In the genomic region with DNA sequence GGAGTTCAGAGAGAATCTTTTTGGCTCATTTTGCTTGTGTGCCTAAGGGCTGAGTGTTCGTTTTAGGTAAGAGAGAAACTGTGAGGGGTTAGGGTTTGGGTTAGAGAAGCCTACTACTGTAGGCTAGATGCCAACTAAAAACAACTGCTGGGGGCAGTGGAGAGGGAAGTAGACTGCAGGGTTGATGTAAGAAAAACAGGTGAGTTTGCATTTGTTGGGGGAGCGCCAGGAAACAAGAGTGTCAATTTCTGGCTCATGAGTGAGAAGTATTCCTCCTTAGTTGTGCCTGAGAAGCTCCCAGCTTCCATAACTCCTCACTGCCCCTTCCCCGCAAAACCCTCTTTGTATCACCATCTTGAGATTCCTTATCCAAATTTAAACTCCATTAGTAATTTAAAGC, we compare ENCODE assay signal across 18 cellular contexts.
"Had no signal": no experiment of that assay in that cellular context is flagged by ENCODE, and none has a peak within 500 bp of the region (broad histone marks: within the 10 kb centered on the region; RNA-seq: fewer than 3 reads in every experiment).

No MANE protein-coding gene starts in this region.

- H3K4me3 ChIP-seq: MG63, SJCRH30 had no signal

- H3K27me3 ChIP-seq: MG63, SJCRH30 had no signal

- DNase-seq: IMR-90, Karpas-422, KG1, MG63, NCI-H1092 treated with DMSO at 0.1 percent for 48 hours, NCI-H1417 treated with DMSO at 0.1 percent for 48 hours, NCI-H146, NCI-H1694 treated with DMSO at 0.1 percent for 48 hours, NCI-H1930, NCI-H2171 treated with DMSO at 0.1 percent for 48 hours, NCI-H345, NCI-H446 treated with DMSO at 0.1 percent for 48 hours, NCI-H510A treated with DMSO at 0.1 percent for 48 hours, NCI-H526, NCI-H82, PC-3, SHP77 treated with DMSO at 0.1 percent for 48 hours had no signal

- H3K36me3 ChIP-seq: MG63, SJCRH30 had no signal

- H3K9me3 ChIP-seq: MG63, SJCRH30 had no signal

- H3K27ac ChIP-seq: SJCRH30 had no signal

- H3K4me1 ChIP-seq: SJCRH30 had no signal
